Comparison of ENCODE assay signal across 8 cellular contexts in genomic region chr6:158816803-158817202, GRCh38. TPM values are rescaled to one million over a fixed set of nuclear protein-coding genes. Genes with fewer than 3 reads are reported as not detected.
DNase-seq lines count a peak whose midpoint lies in the region; ATAC-seq and TF ChIP-seq lines count a peak whose summit lies in the region.
"Not testable (repeated sequence)": the region's sequence is repeated elsewhere in the genome, so short reads cannot be mapped to it uniquely, and the experiment has no call there.

No MANE protein-coding gene starts in this region.

- peaks cover 60% of the 10 kb centered on the region for H3K79me2 ChIP-seq in ACC112 (ENCODE audit: control insufficient read depth, insufficient read depth, low read length, unreplicated experiment)

- not testable (repeated sequence) for ATAC-seq in naive thymus-derived CD4-positive, alpha-beta T cell

- H3K4me1 ChIP-seq in ACC112 (ENCODE audit: control insufficient read depth, insufficient read depth, low read length, unreplicated experiment): peaks cover 17% of the 10 kb centered on the region
- H3K4me1 ChIP-seq in HAP-1: peaks cover 27% of the 10 kb centered on the region
- peaks cover 45% of the 10 kb centered on the region for H3K4me1 ChIP-seq in effector memory CD4-positive, alpha-beta T cell (ENCODE audit: control insufficient read depth, insufficient read depth, low read length, poor library complexity, severe bottlenecking)
- not testable (repeated sequence) for H3K4me1 ChIP-seq in iPS DF 6.9 (ENCODE audit: control insufficient read depth, insufficient read depth, low read length)
- peaks cover 42 to 49% of the 10 kb centered on the region in 2 donors for H3K4me1 ChIP-seq in naive thymus-derived CD4-positive, alpha-beta T cell (ENCODE audit: control insufficient read depth in 2 of 2, insufficient read depth in 2 of 2, low read length in 2 of 2)
- peaks cover 49 to 73% (median 60%) of the 10 kb centered on the region in 6 donors for H3K4me1 ChIP-seq in spleen

- not testable (repeated sequence) for TF ChIP-seq POLR2A in spleen (IDR thresholded peaks at IDR 0.05)

- H3K4me3 ChIP-seq in ACC112 (ENCODE audit: low read depth, low read length): peak overlapping the region; percentile 81
- H3K4me3 ChIP-seq in HAP-1: peak overlapping the region; percentile 71
- peak overlapping the region; percentile 93 for H3K4me3 ChIP-seq in SK-N-MC
- H3K4me3 ChIP-seq in effector memory CD4-positive, alpha-beta T cell (ENCODE audit: insufficient read depth, low read depth, low read length, poor library complexity, severe bottlenecking): peak overlapping the region; percentile 73
- peak overlapping the region; percentile 82; the same call in 1 of the 2 replicates for H3K4me3 ChIP-seq in iPS DF 6.9 (ENCODE audit: low read length)
- H3K4me3 ChIP-seq in naive thymus-derived CD4-positive, alpha-beta T cell (ENCODE audit: low read length): peak overlapping the region; percentile 83
- H3K4me3 ChIP-seq in spleen: peak overlapping the region; percentile 65 to 91 (median 78)

- H3K36me3 Mint-ChIP-seq in activated naive CD4-positive, alpha-beta T cell treated with anti-CD3 and anti-CD28 coated beads, Interleukin-2, amount 50 U/mL, for 24 hours: peaks cover 39% of the 10 kb centered on the region
- H3K36me3 Mint-ChIP-seq in naive thymus-derived CD4-positive, alpha-beta T cell: peaks cover 10 to 43% (median 13%) of the 10 kb centered on the region in 5 donors

- not testable (repeated sequence) for H3K27me3 ChIP-seq in ACC112 (ENCODE audit: insufficient read depth, low read length); HAP-1 (ENCODE audit: low read depth); effector memory CD4-positive, alpha-beta T cell (replicated peaks; ENCODE audit: control insufficient read depth, insufficient read depth, low read length, poor library complexity, severe bottlenecking); iPS DF 6.9 (ENCODE audit: control insufficient read depth, insufficient read depth, low read length); naive thymus-derived CD4-positive, alpha-beta T cell (ENCODE audit: control insufficient read depth in 2 of 2, insufficient read depth in 2 of 2, low read length in 2 of 2); spleen (replicated peaks in 1 of 7)

- H3K27ac ChIP-seq in ACC112 (ENCODE audit: low read depth, low read length); SK-N-MC; iPS DF 6.9 (ENCODE audit: low read length): not testable (repeated sequence)
- peak overlapping the region; percentile 97 for H3K27ac ChIP-seq in effector memory CD4-positive, alpha-beta T cell (ENCODE audit: insufficient read depth, low read length, poor library complexity, severe bottlenecking)
- H3K27ac ChIP-seq in naive thymus-derived CD4-positive, alpha-beta T cell (ENCODE audit: low read depth, low read length): peak overlapping the region; percentile 99
- H3K27ac ChIP-seq in spleen: peak overlapping the region; percentile 92 to 99 (median 96)

- peak overlapping the region; percentile 98 for H3K27ac Mint-ChIP-seq in activated naive CD4-positive, alpha-beta T cell treated with anti-CD3 and anti-CD28 coated beads, Interleukin-2, amount 50 U/mL, for 24 hours
- H3K27ac Mint-ChIP-seq in naive thymus-derived CD4-positive, alpha-beta T cell: peak overlapping the region; percentile 88 to 99 (median 97)

- H3K9ac ChIP-seq in SK-N-MC (ENCODE audit: insufficient read length): peak overlapping the region; percentile 71

- not testable (repeated sequence) for H2AFZ ChIP-seq in ACC112 (ENCODE audit: low read length, unreplicated experiment)

- H3K36me3 ChIP-seq in ACC112 (ENCODE audit: insufficient read depth, low read length); effector memory CD4-positive, alpha-beta T cell (ENCODE audit: control insufficient read depth, insufficient read depth, low read length); naive thymus-derived CD4-positive, alpha-beta T cell (ENCODE audit: control insufficient read depth in 2 of 3, insufficient read depth in 3 of 3, low read length in 3 of 3): not testable (repeated sequence)
- H3K36me3 ChIP-seq in HAP-1 (replicated peaks) (peaks cover 52% of the 10 kb centered on the region), SK-N-MC (ENCODE audit: insufficient read depth, low read length) (peaks cover 28% of the 10 kb centered on the region), iPS DF 6.9 (ENCODE audit: control insufficient read depth, insufficient read depth, low read length) (peaks cover 11% of the 10 kb centered on the region; the same call in 1 of the 2 replicates), spleen (peaks cover 0 to 34% (median 0%) of the 10 kb centered on the region in 6 donors)

- POLR2A ChIA-PET in naive thymus-derived CD4-positive, alpha-beta T cell (lab: Charles Lee): interaction anchor here (0.9 to 2.2 kb wide), 9 partner anchors 8 to 55 kb away, joined by 3 to 21 read pairs (median 5); no protein-coding TSS in a partner anchor

- H3K9me3 Mint-ChIP-seq in activated naive CD4-positive, alpha-beta T cell treated with anti-CD3 and anti-CD28 coated beads, Interleukin-2, amount 50 U/mL, for 24 hours; naive thymus-derived CD4-positive, alpha-beta T cell: not testable (repeated sequence)

- no CpG with 5 or more reads among the region's 7 CpGs for WGBS in iPS DF 6.9 (ENCODE audit: insufficient coverage, insufficient read length)
- 59 to 71% (median 66%) methylated on average over 7 of the region's 7 CpGs for WGBS in spleen, 5 donors

- intact Hi-C loops in naive thymus-derived CD4-positive, alpha-beta T cell (cut with micrococcal nuclease): loop anchor here (1.0 to 10.0 kb wide), 8 partner anchors 8 to 908 kb away; partner anchors contain the start of genes SOD2 (in 1 of the 2), SYTL3 (in 1 of the 2) and WTAP (in 1 of the 2)
- intact Hi-C loops in spleen (cut with DNase I; ENCODE audit: low total_unique reads): not testable (repeated sequence)

- not testable (repeated sequence) for H3K27me3 Mint-ChIP-seq in activated naive CD4-positive, alpha-beta T cell treated with anti-CD3 and anti-CD28 coated beads, Interleukin-2, amount 50 U/mL, for 24 hours; naive thymus-derived CD4-positive, alpha-beta T cell

- H3K9me3 ChIP-seq in HAP-1; SK-N-MC (ENCODE audit: low read depth, low read length); effector memory CD4-positive, alpha-beta T cell (ENCODE audit: control insufficient read depth, low read length); iPS DF 6.9 (ENCODE audit: control insufficient read depth, insufficient read depth, low read length); naive thymus-derived CD4-positive, alpha-beta T cell (ENCODE audit: control insufficient read depth in 2 of 3, low read length in 3 of 3); spleen: not testable (repeated sequence)

- CTCF ChIA-PET in naive thymus-derived CD4-positive, alpha-beta T cell (lab: Charles Lee): interaction anchor here (0.6 to 1.3 kb wide), 4 partner anchors 24 to 110 kb away, joined by 3 to 5 read pairs (median 4); no protein-coding TSS in a partner anchor

- not testable (repeated sequence) for TF ChIP-seq CTCF in spleen (IDR thresholded peaks at IDR 0.05 in 8 of 11, conservative IDR thresholded peaks at IDR 0.05 in 3 of 11)

- in situ Hi-C loops in HAP-1 (cut with MboI; ENCODE audit: low sequenced_read_pairs): not testable (repeated sequence)

- not testable (repeated sequence) for DNase-seq in HAP-1 (ENCODE audit: low spot score in 2 of 2); SK-N-MC (ENCODE audit: low read depth, low spot score); effector memory CD4-positive, alpha-beta T cell; iPS DF 6.9 (ENCODE audit: low read depth, low spot score); naive thymus-derived CD4-positive, alpha-beta T cell; spleen

- H3K4me3 Mint-ChIP-seq in activated naive CD4-positive, alpha-beta T cell treated with anti-CD3 and anti-CD28 coated beads, Interleukin-2, amount 50 U/mL, for 24 hours: peak overlapping the region; percentile 92
- H3K4me3 Mint-ChIP-seq in naive thymus-derived CD4-positive, alpha-beta T cell: peak overlapping the region; percentile 91 to 99 (median 96)

- peaks cover 58% of the 10 kb centered on the region for H3K4me1 Mint-ChIP-seq in activated naive CD4-positive, alpha-beta T cell treated with anti-CD3 and anti-CD28 coated beads, Interleukin-2, amount 50 U/mL, for 24 hours
- H3K4me1 Mint-ChIP-seq in naive thymus-derived CD4-positive, alpha-beta T cell: peaks cover 47 to 67% (median 62%) of the 10 kb centered on the region in 7 donors

RNA-seq across cellular contexts. Expression of gene EZR, which starts 2.4 kb away (rescaled TPM):
- total RNA-seq in naive thymus-derived CD4-positive, alpha-beta T cell: 100 to 1,000 TPM; 132 to 201 (median 163) TPM
- 100 to 1,000 TPM; 115 to 140 TPM for polyA plus RNA-seq in naive thymus-derived CD4-positive, alpha-beta T cell
- total RNA-seq in spleen: 100 to 1,000 TPM; 101 to 153 (median 121) TPM
- polyA plus RNA-seq in spleen: 100 to 1,000 TPM in 2 of 3 donors, 10 to 100 TPM in 1; 78.0 to 121 (median 106) TPM
